Comparison of ENCODE assay signal across 18 cellular contexts in the genomic region with DNA sequence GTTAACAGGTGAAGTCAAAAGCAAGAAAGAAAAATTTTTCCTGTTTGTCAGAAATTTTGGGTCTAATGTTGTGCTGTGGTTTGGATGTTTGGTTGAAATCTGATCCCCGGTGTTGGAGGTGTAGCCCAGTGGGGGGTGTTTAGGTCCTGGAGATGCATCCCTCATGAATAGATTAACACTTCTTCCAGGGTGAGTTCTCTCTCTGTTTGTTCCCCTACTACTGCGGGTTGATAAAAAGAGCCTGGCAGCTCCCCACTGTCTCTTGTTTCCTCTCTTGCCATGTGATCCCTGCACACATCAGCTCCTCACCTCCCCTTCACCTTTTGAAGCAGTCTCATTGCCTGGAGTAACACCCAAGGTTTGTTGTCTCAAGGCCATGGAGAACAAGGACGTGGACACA. TPM values are rescaled to one million over a fixed set of nuclear protein-coding genes. Genes with fewer than 3 reads are reported as not detected.
DNase-seq lines count a peak whose midpoint lies in the region; ATAC-seq and TF ChIP-seq lines count a peak whose summit lies in the region.
"Had no signal": no experiment of that assay in that cellular context is flagged by ENCODE, and none has a peak within 500 bp of the region (broad histone marks: within the 10 kb centered on the region; RNA-seq: fewer than 3 reads in every experiment).

No MANE protein-coding gene starts in this region.

- H3K9ac ChIP-seq in endodermal cell (ENCODE audit: extremely low read depth, low read length, poor library complexity, severe bottlenecking) (no peak overlapping the region), mesendoderm (ENCODE audit: low read length) (no peak overlapping the region)

- ATAC-seq in GM21447 (IDR thresholded peaks at IDR 0.05; ENCODE audit: unreplicated experiment), result no peak
- ATAC-seq: K562 had no signal

- no peak overlapping the region for H4K8ac ChIP-seq in mesendoderm (ENCODE audit: low read depth, low read length)

- H3K4me3 Mint-ChIP-seq in endodermal cell, result no peak overlapping the region
- no peak overlapping the region for H3K4me3 Mint-ChIP-seq in activated naive CD4-positive, alpha-beta T cell treated with anti-CD3 and anti-CD28 coated beads, Interleukin-2, amount 10 ng/mL, durations not matched to agents 7 days and 5 days
- H3K4me3 Mint-ChIP-seq: CD4-positive, CD25-positive, alpha-beta regulatory T cell had no signal

- no peak overlapping the region for H3K56ac ChIP-seq in mesendoderm (ENCODE audit: low read length)

- H3K4me3 ChIP-seq in endodermal cell (ENCODE audit: low read length) (no peak overlapping the region), mesendoderm (ENCODE audit: low read length) (no peak overlapping the region)
- H3K4me3 ChIP-seq: HAP-1, K562 had no signal

- H2AK5ac ChIP-seq in mesendoderm (ENCODE audit: low read length), result no peak overlapping the region

- no peak overlapping the region for H3K4ac ChIP-seq in mesendoderm (ENCODE audit: low read depth, low read length)

- H3K9me3 Mint-ChIP-seq in endodermal cell, result peaks cover 9% of the 10 kb centered on the region
- peaks cover 7% of the 10 kb centered on the region for H3K9me3 Mint-ChIP-seq in activated naive CD4-positive, alpha-beta T cell treated with anti-CD3 and anti-CD28 coated beads, Interleukin-2, amount 10 ng/mL, durations not matched to agents 7 days and 5 days

- no peaks in the 10 kb centered on the region for H3K27me3 ChIP-seq in endodermal cell (ENCODE audit: control insufficient read depth, insufficient read depth, low read length, poor library complexity, severe bottlenecking)
- H3K27me3 ChIP-seq in mesendoderm (ENCODE audit: insufficient read depth, low read length, poor library complexity), result no peaks in the 10 kb centered on the region
- H3K27me3 ChIP-seq: BE2C had no signal

- H3K23ac ChIP-seq in mesendoderm (ENCODE audit: low read length), result no peak overlapping the region

- no peak overlapping the region for H3K27ac ChIP-seq in endodermal cell (ENCODE audit: low read depth, low read length)
- no peak overlapping the region for H3K27ac ChIP-seq in mesendoderm (ENCODE audit: low read depth, low read length)

- no peak overlapping the region for H2BK15ac ChIP-seq in mesendoderm (replicated peaks; ENCODE audit: low read depth)

- no peak overlapping the region for H3K4me2 ChIP-seq in mesendoderm (ENCODE audit: low read length)

- no peaks in the 10 kb centered on the region for H3K36me3 ChIP-seq in endodermal cell (ENCODE audit: control insufficient read depth, insufficient read depth, low read length)
- H3K36me3 ChIP-seq in mesendoderm (ENCODE audit: control insufficient read depth, insufficient read depth, low read length), result no peaks in the 10 kb centered on the region
- H3K36me3 ChIP-seq: BE2C, HAP-1 had no signal

- H3K27ac Mint-ChIP-seq in endodermal cell, result no peak overlapping the region
- no peak overlapping the region for H3K27ac Mint-ChIP-seq in activated naive CD4-positive, alpha-beta T cell treated with anti-CD3 and anti-CD28 coated beads, Interleukin-2, amount 10 ng/mL, durations not matched to agents 7 days and 5 days

- H3K4me1 ChIP-seq in endodermal cell (ENCODE audit: control insufficient read depth, insufficient read depth, low read length) (no peaks in the 10 kb centered on the region), mesendoderm (ENCODE audit: control insufficient read depth, low read depth, low read length) (peaks cover 2% of the 10 kb centered on the region)
- H3K4me1 ChIP-seq: BE2C, HAP-1 had no signal

- H3K79me1 ChIP-seq in mesendoderm (ENCODE audit: low read length), result no peaks in the 10 kb centered on the region

- H4K5ac ChIP-seq in mesendoderm (ENCODE audit: low read length), result no peak overlapping the region

- DNase-seq in NCI-H69 (lab: John Stamatoyannopoulos, UW) (peak; percentile 38), endodermal cell (peak; percentile 77), mesendoderm (peak; percentile 59)
- no peak for DNase-seq in activated naive CD4-positive, alpha-beta T cell treated with anti-CD3 and anti-CD28 coated beads, Interleukin-2, amount 10 ng/mL, durations not matched to agents 7 days and 5 days
- no peak for DNase-seq in activated T-cell treated with anti-CD3 and anti-CD28 coated beads, Interleukin-2, amount 50 U/mL, for 1 hour
- DNase-seq: ACHN; BE2C; C1 segment of cervical spinal cord; CD4-positive, CD25-positive, alpha-beta regulatory T cell; DMS153; DMS79; GDM1; GOT3; IMR-90 had no signal

- H3K27me3 Mint-ChIP-seq in endodermal cell (ENCODE audit: insufficient read depth), result peaks cover 10% of the 10 kb centered on the region
- no peaks in the 10 kb centered on the region for H3K27me3 Mint-ChIP-seq in activated naive CD4-positive, alpha-beta T cell treated with anti-CD3 and anti-CD28 coated beads, Interleukin-2, amount 10 ng/mL, durations not matched to agents 7 days and 5 days
- H3K27me3 Mint-ChIP-seq: CD4-positive, CD25-positive, alpha-beta regulatory T cell had no signal

- CTCF ChIA-PET in activated naive CD4-positive, alpha-beta T cell treated with anti-CD3 and anti-CD28 coated beads, Interleukin-2, amount 10 ng/mL, durations not matched to agents 7 days and 5 days (lab: Charles Lee), result no interaction called here

- no peaks in the 10 kb centered on the region for H3K79me2 ChIP-seq in mesendoderm (ENCODE audit: control insufficient read depth, insufficient read depth, low read length)

- H2BK5ac ChIP-seq in mesendoderm (ENCODE audit: low read length), result no peak overlapping the region

- H3K4me1 Mint-ChIP-seq in endodermal cell, result peaks cover 10% of the 10 kb centered on the region
- no peaks in the 10 kb centered on the region for H3K4me1 Mint-ChIP-seq in activated naive CD4-positive, alpha-beta T cell treated with anti-CD3 and anti-CD28 coated beads, Interleukin-2, amount 10 ng/mL, durations not matched to agents 7 days and 5 days
- H3K4me1 Mint-ChIP-seq: CD4-positive, CD25-positive, alpha-beta regulatory T cell had no signal

- WGBS in endodermal cell (ENCODE audit: insufficient coverage in 1 of 2, insufficient read length in 1 of 2), 2 experiments, result 36 to 38% methylated on average over 2 to 3 of the region's 3 CpGs
- no CpG with 5 or more reads among the region's 3 CpGs for WGBS in mesendoderm (ENCODE audit: extremely low coverage, insufficient coverage, low lambda C conversion rate)

- no peak overlapping the region for H2BK120ac ChIP-seq in mesendoderm (ENCODE audit: low read depth, low read length)

- H3K18ac ChIP-seq in mesendoderm (ENCODE audit: low read length), result no peak overlapping the region

- no peak for TF ChIP-seq CTCF in endodermal cell (conservative IDR thresholded peaks at IDR 0.05)

- H3K36me3 Mint-ChIP-seq in endodermal cell (ENCODE audit: low read depth), result no peaks in the 10 kb centered on the region
- H3K36me3 Mint-ChIP-seq in activated naive CD4-positive, alpha-beta T cell treated with anti-CD3 and anti-CD28 coated beads, Interleukin-2, amount 10 ng/mL, durations not matched to agents 7 days and 5 days, result no peaks in the 10 kb centered on the region
- H3K36me3 Mint-ChIP-seq: CD4-positive, CD25-positive, alpha-beta regulatory T cell had no signal

- no peaks in the 10 kb centered on the region for H3K9me3 ChIP-seq in endodermal cell (ENCODE audit: control insufficient read depth, low read length)
- H3K9me3 ChIP-seq: BE2C, HAP-1 had no signal

RNA-seq across cellular contexts. Expression of gene CDH8, which starts 14.6 kb away (rescaled TPM):
- total RNA-seq in endodermal cell, result 10 to 100 TPM; 13.9 to 27.2 TPM
- 12.3 TPM for polyA plus RNA-seq in endodermal cell (2013, experiment 1 of 2)
- 9.4 TPM for polyA plus RNA-seq in endodermal cell (2013, experiment 2 of 2)
- polyA plus RNA-seq in mesendoderm (2013, experiment 1 of 2), result 2.6 TPM
- 3.7 TPM for polyA plus RNA-seq in mesendoderm (2013, experiment 2 of 2)
- total RNA-seq: CD4-positive, CD25-positive, alpha-beta regulatory T cell; Daoy; IMR-90 had no signal
- polyA plus RNA-seq: CD4-positive, CD25-positive, alpha-beta regulatory T cell; IMR-90 had no signal

Comparison
In these comparisons a context has a peak if more than half of its experiments do, and no peak if none do; other contexts are left out.
1. DNase-seq: peak in NCI-H69 (single experiment), endodermal cell (single experiment) and mesendoderm (single experiment); none in activated naive CD4-positive, alpha-beta T cell treated with anti-CD3 and anti-CD28 coated beads, Interleukin-2, amount 10 ng/mL, durations not matched to agents 7 days and 5 days (single experiment) and activated T-cell treated with anti-CD3 and anti-CD28 coated beads, Interleukin-2, amount 50 U/mL, for 1 hour (single experiment).